ENCODE assay signal across 1 cellular context in genomic region chr10:5480162-5480931, GRCh38.
A peak's percentile ranks its signal among the peaks of the same experiment; 100 is the strongest.
TF ChIP-seq lines count a peak whose summit lies in the region.

No MANE protein-coding gene starts in this region.

TF ChIP-seq in K562, 482 proteins besides CTCF, POLR2A, EP300 and RAD21 (continued from another document and continues in another):
- TF ChIP-seq RREB1 (CRISPR knock-in tag; IDR thresholded peaks at IDR 0.05) (peak; percentile 39; the same call in 1 of the 2 replicates), LEF1 (IDR thresholded peaks at IDR 0.05) (no peak), MEIS2 (IDR thresholded peaks at IDR 0.05; ENCODE audit: partially characterized antibody) (peak; percentile 75), E2F3 (CRISPR knock-in tag; IDR thresholded peaks at IDR 0.05) (no peak), EP400 (IDR thresholded peaks at IDR 0.05) (peak; percentile 25; the same call in 1 of the 2 replicates), KHSRP (IDR thresholded peaks at IDR 0.05) (no peak), NCOR1 (IDR thresholded peaks at IDR 0.05) (no peak), ZNF512 (tag; IDR thresholded peaks at IDR 0.05) (no peak), HOMEZ (CRISPR knock-in tag; IDR thresholded peaks at IDR 0.05) (no peak), SMAD4 (CRISPR knock-in tag; conservative IDR thresholded peaks at IDR 0.05) (0 out of 2 replicates have a peak, but pooled peaks have one; percentile 13), RBM15 (IDR thresholded peaks at IDR 0.05; ENCODE audit: insufficient read depth, low read length) (no peak), MTA3 (IDR thresholded peaks at IDR 0.05; ENCODE audit: borderline replicate concordance) (0 out of 2 replicates have a peak, but pooled peaks have one; percentile 46), NFYB (IDR thresholded peaks at IDR 0.05; ENCODE audit: extremely low read depth, insufficient read length) (no peak), ZNF699 (CRISPR knock-in tag; IDR thresholded peaks at IDR 0.05; ENCODE audit: insufficient replicate concordance) (no peak), EHMT2 (IDR thresholded peaks at IDR 0.05) (no peak), UBTF (IDR thresholded peaks at IDR 0.05; ENCODE audit: borderline replicate concordance in 1 of 2, low read depth in 2 of 2, low read length in 2 of 2) (0 out of 4 replicates have a peak, but pooled peaks of 1 of the 2 experiments have one; percentile 15), STAT5B (CRISPR knock-in tag; IDR thresholded peaks at IDR 0.05) (no peak), ZNF444 (CRISPR knock-in tag; IDR thresholded peaks at IDR 0.05) (no peak), CC2D1A (IDR thresholded peaks at IDR 0.05) (no peak), ZFX (CRISPR knock-in tag; IDR thresholded peaks at IDR 0.05) (peak; percentile 21; the same call in 1 of the 2 replicates), ZNF518B (CRISPR knock-in tag; IDR thresholded peaks at IDR 0.05) (no peak), GATAD2A (IDR thresholded peaks at IDR 0.05) (peak; percentile 70; the same call in 1 of the 2 replicates), ZNF583 (CRISPR knock-in tag; IDR thresholded peaks at IDR 0.05) (peak; percentile 49; the same call in 1 of the 2 replicates), ZNF140 (CRISPR knock-in tag; IDR thresholded peaks at IDR 0.05) (no peak), IFI16 (CRISPR knock-in tag; IDR thresholded peaks at IDR 0.05) (peak; percentile 4; the same call in 1 of the 2 replicates), POLR3G (IDR thresholded peaks at IDR 0.05; ENCODE audit: extremely low read depth, insufficient read length, insufficient replicate concordance) (no peak), ZNF592 (IDR thresholded peaks at IDR 0.05) (peak; percentile 96), DMBX1 (CRISPR knock-in tag; IDR thresholded peaks at IDR 0.05; ENCODE audit: borderline replicate concordance) (peak; percentile 20; the same call in 1 of the 2 replicates), TGIF2 (CRISPR knock-in tag; IDR thresholded peaks at IDR 0.05) (no peak), ZSCAN29 (IDR thresholded peaks at IDR 0.05) (no peak), CTBP1 (IDR thresholded peaks at IDR 0.05; ENCODE audit: borderline replicate concordance) (peak; percentile 80), MAZ (CRISPR knock-in tag; conservative IDR thresholded peaks at IDR 0.05 in 1 of 2, IDR thresholded peaks at IDR 0.05 in 1 of 2) (peak; percentile 92 to 98), XRCC4 (IDR thresholded peaks at IDR 0.05; ENCODE audit: extremely low read depth, insufficient read depth, insufficient read length) (no peak), E2F6 (IDR thresholded peaks at IDR 0.05; ENCODE audit: borderline replicate concordance in 1 of 2, extremely low read depth in 1 of 2, insufficient read depth in 1 of 2, insufficient read length in 1 of 2, low read depth in 1 of 2, low read length in 1 of 2, poor library complexity in 1 of 2, severe bottlenecking in 1 of 2) (peak in 1 of 2 experiments; percentile 18), CAMTA2 (CRISPR knock-in tag; conservative IDR thresholded peaks at IDR 0.05) (no peak), ZNF197 (CRISPR knock-in tag; IDR thresholded peaks at IDR 0.05; ENCODE audit: low read depth) (peak; percentile 46; the same call in 1 of the 2 replicates), MAX (CRISPR knock-in tag; IDR thresholded peaks at IDR 0.05) (peak; percentile 74; the same call in 1 of the 2 replicates), EGR1 (conservative IDR thresholded peaks at IDR 0.05) (peak; percentile 34), MAFK (IDR thresholded peaks at IDR 0.05; ENCODE audit: low read length) (no peak), NRF1 (conservative IDR thresholded peaks at IDR 0.05 in 1 of 2, IDR thresholded peaks at IDR 0.05 in 1 of 2) (0 out of 4 replicates have a peak, but pooled peaks of 1 of the 2 experiments have one; percentile 13), MECOM (CRISPR knock-in tag; IDR thresholded peaks at IDR 0.05) (peak; percentile 72; the same call in 1 of the 2 replicates)
